ENCODE assay signal across 1 cellular context in the genomic region with DNA sequence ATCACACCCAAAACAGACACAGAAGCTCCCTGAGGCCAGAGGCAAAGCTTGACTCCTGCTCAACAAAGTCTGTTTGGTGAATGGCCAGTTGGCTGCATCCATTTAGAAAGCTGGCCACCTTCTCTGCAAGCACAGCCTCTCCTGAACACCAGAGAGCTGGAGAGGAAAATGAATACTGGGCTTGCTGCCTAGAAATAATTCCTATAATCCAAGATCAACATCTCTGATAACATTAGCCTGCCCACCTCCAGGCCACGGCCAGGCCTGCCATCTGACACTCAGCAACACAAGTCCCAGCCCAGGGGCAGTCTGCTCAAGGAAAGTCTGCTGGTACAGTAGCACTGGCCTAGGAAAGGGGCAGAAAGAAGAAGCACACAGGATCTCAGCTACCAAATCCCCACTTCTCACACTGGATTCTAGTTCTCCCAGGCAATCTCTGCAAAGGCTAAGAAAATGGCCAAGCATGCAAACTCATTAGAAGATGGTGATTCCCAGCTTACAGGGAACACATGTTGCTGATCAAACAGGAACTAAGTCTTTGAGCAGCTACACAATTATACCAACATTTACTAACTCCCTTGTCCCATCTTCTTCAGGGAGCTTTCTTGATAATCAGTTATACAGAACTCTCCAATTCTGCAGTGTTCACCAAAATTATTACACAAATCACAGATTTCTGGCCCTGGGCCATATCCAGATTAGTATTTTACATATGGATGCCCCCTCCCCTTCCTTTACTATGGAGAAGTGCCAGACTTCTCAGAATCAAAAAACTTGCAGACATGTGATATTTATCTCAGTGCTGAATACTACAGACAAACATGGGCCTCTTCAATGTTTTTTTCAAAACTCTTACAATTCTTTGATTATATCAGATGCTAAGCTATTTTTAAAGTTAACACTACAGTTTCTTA.
A peak's percentile ranks its signal among the peaks of the same experiment; 100 is the strongest.
TF ChIP-seq lines count a peak whose summit lies in the region.

No MANE protein-coding gene starts in this region.

TF ChIP-seq in K562, 482 proteins besides CTCF, POLR2A, EP300 and RAD21:
- TF ChIP-seq ZNF3 (CRISPR knock-in tag; IDR thresholded peaks at IDR 0.05) (no peak), PHB2 (IDR thresholded peaks at IDR 0.05; ENCODE audit: low read depth) (no peak), HCFC1 (IDR thresholded peaks at IDR 0.05; ENCODE audit: low read depth, low read length) (no peak), ZNF780A (CRISPR knock-in tag; IDR thresholded peaks at IDR 0.05) (no peak), KDM1A (IDR thresholded peaks at IDR 0.05) (peak in 1 of 2 experiments; percentile 42; a peak in 1 of 4 replicates), NFIC (IDR thresholded peaks at IDR 0.05) (peak; percentile 63)
